16 cellular contexts compared by ENCODE assay signal in the genomic region with DNA sequence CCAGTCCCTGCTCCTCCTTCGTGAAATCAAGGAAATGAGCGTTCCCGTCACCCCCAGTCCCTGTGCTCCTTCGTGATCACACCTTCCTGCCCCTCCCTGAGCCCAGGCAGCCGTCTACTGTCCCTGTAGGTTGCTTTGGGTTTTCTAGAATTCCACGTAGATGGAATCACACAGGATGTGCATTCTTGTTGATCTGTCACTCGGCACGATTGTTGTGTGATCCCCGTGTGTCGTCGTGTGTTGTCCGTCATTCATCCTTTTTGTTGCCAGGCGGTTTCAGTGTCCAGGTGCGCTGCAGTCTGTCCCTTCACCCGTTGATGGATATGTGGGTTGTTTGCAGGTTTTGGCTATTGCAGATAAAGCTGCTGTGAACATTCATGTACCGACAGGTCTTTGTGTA. TPM values are rescaled to one million over a fixed set of nuclear protein-coding genes. Genes with fewer than 3 reads are reported as not detected.
"Had no signal": no experiment of that assay in that cellular context is flagged by ENCODE, and none has a peak within 500 bp of the region (broad histone marks: within the 10 kb centered on the region; RNA-seq: fewer than 3 reads in every experiment).

No MANE protein-coding gene starts in this region.

- ATAC-seq: gastrocnemius medialis; heart right ventricle; left colon; lower lobe of right lung; stimulated activated naive CD8-positive, alpha-beta T cell treated with anti-CD3 and anti-CD28 coated beads, Interleukin-15, Interleukin-2, amounts not matched to agents 100 U/mL and 50 U/mL, for 24 hours had no signal

- DNase-seq: activated CD4-positive, alpha-beta memory T cell treated with anti-CD3 and anti-CD28 coated beads for 36 hours; activated gamma-delta T cell; activated T-cell treated with anti-CD3 and anti-CD28 coated beads, Interleukin-2, amount 50 U/mL, for 24 hours; anterior cingulate cortex; dermis blood vessel endothelial cell; gastrocnemius medialis; heart right ventricle; left colon; lower lobe of right lung; naive B cell; stimulated activated CD4-positive, alpha-beta T cell treated with anti-CD3 and anti-CD28 coated beads, Interleukin-15, amount 100 ng/mL, for 24 hours; stimulated activated CD4-positive, alpha-beta T cell treated with anti-CD3 and anti-CD28 coated beads, Interleukin-4, amount 100 ng/mL, for 1 hour; stimulated activated CD8-positive, alpha-beta memory T cell treated with anti-CD3 and anti-CD28 coated beads, Interleukin-4, amount 100 ng/mL, for 48 hours; stimulated activated naive CD8-positive, alpha-beta T cell treated with anti-CD3 and anti-CD28 coated beads, Interleukin-15, Interleukin-2, amounts not matched to agents 100 U/mL and 50 U/mL, for 24 hours; T1000 had no signal

- H3K27me3 Mint-ChIP-seq: activated CD4-positive, alpha-beta memory T cell treated with anti-CD3 and anti-CD28 coated beads for 36 hours; activated T-cell treated with anti-CD3 and anti-CD28 coated beads, Interleukin-2, amount 50 U/mL, for 24 hours; naive B cell had no signal

- H3K9me3 Mint-ChIP-seq: activated CD4-positive, alpha-beta memory T cell treated with anti-CD3 and anti-CD28 coated beads for 36 hours; activated T-cell treated with anti-CD3 and anti-CD28 coated beads, Interleukin-2, amount 50 U/mL, for 24 hours; naive B cell had no signal

- H3K4me3 Mint-ChIP-seq: activated CD4-positive, alpha-beta memory T cell treated with anti-CD3 and anti-CD28 coated beads for 36 hours; activated T-cell treated with anti-CD3 and anti-CD28 coated beads, Interleukin-2, amount 50 U/mL, for 24 hours had no signal

- H3K27ac Mint-ChIP-seq: activated T-cell treated with anti-CD3 and anti-CD28 coated beads, Interleukin-2, amount 50 U/mL, for 24 hours had no signal

RNA-seq across cellular contexts. Expression of a gene that starts 21.1 kb away (rescaled TPM):
- total RNA-seq: activated CD4-positive, alpha-beta memory T cell treated with anti-CD3 and anti-CD28 coated beads for 36 hours; gastrocnemius medialis; left colon; lower lobe of right lung; ureter had no signal
